8 cellular contexts compared by ENCODE assay signal in the genomic region with DNA sequence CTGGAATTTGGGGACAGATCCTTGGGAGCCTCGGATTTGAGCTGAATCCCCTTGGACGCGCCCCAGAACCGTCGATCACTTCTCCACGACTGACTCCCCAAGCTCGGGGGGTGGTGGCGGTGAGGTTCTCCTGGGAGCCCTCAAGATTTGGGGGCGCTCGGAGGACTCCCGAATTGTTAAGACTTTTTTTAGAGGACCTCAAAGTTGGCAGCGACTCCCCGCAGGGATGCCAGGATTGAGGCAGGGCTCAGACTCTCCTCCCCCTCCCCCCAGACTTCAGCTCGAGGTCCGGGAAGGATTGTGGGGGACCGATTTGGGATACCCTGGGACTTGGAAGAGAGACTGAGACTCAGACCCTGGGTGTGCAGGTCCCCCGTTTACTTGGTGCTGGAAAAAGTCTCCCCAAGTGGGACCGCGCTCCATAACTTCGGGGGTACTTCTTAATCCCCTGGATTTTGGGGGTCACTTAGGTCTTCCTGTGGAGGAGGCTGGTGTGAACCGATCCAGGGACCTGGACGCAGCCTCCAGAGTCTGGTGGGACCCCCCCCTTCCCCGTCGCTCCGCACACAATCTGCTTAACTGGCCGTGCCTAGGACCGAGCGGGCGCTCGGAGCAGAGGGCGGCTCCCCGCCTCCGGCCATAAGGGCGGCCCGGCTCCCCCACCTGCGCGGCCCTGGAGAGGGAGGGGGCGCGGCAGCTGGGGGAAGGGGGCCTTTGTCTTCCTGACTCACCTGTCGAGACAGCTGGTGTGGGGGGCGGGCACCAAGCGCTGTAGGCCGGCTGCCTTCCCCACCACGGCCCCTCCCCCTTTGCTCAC. TPM values are rescaled to one million over a fixed set of nuclear protein-coding genes. Genes with fewer than 3 reads are reported as not detected.
DNase-seq lines count a peak whose midpoint lies in the region; ATAC-seq, FAIRE-seq and TF ChIP-seq lines count a peak whose summit lies in the region.

No MANE protein-coding gene starts in this region.

- TF ChIP-seq CTCF in RWPE2 (IDR thresholded peaks at IDR 0.05; ENCODE audit: poor library complexity, severe bottlenecking) (no peak), brain (conservative IDR thresholded peaks at IDR 0.05) (no peak), kidney (IDR thresholded peaks at IDR 0.05; ENCODE audit: borderline replicate concordance, extremely low read depth, insufficient read depth) (no peak)

- H3K9me3 Mint-ChIP-seq in brain: no peaks in the 10 kb centered on the region

- peak overlapping the region; percentile 64 to 96 for H3K9ac ChIP-seq in kidney (ENCODE audit: low read length in 2 of 2)

- peak overlapping the region; percentile 86 for H3K27ac ChIP-seq in RWPE2 (ENCODE audit: poor library complexity, severe bottlenecking)
- peak overlapping the region; percentile 87 to 90 for H3K27ac ChIP-seq in kidney (ENCODE audit: low read depth in 2 of 2, low read length in 2 of 2)

- peaks cover 16% of the 10 kb centered on the region for H3K27me3 Mint-ChIP-seq in brain

- H3K4me1 Mint-ChIP-seq in brain: peaks cover 16% of the 10 kb centered on the region

- ATAC-seq in RWPE2 (ENCODE audit: low read depth) (peak; percentile 9; the same call in 2 of the 3 replicates), HG03039 (IDR thresholded peaks at IDR 0.05; ENCODE audit: unreplicated experiment) (no peak)

- no peaks in the 10 kb centered on the region for H3K27me3 ChIP-seq in RWPE2 (ENCODE audit: insufficient read depth, poor library complexity, severe bottlenecking)

- H3K4me1 ChIP-seq in RWPE2 (ENCODE audit: insufficient read depth, poor library complexity, severe bottlenecking): peaks cover 7% of the 10 kb centered on the region
- peaks cover 0 to 8% of the 10 kb centered on the region in 2 donors for H3K4me1 ChIP-seq in kidney (ENCODE audit: control insufficient read depth in 1 of 2, insufficient read depth in 1 of 2, low read depth in 1 of 2, low read length in 2 of 2)

- DNase-seq in NCI-H82 (lab: John Stamatoyannopoulos, UW) (peak; percentile 62), NCI-H82 treated with DMSO at 0.1 percent for 48 hours (lab: John Stamatoyannopoulos, UW; ENCODE audit: unreplicated experiment) (no peak), RWPE2 (ENCODE audit: low spot score) (peak; percentile 85), kidney (peak; percentile 89), GDM1 (lab: John Stamatoyannopoulos, UW) (no peak)
- peak; percentile 48 for DNase-seq in stimulated activated CD8-positive, alpha-beta memory T cell treated with anti-CD3 and anti-CD28 coated beads, Interleukin-12 subunit alpha, Interleukin-12 subunit beta, amount 100 ng/mL, for 4 hours (ENCODE audit: low read depth)

- H3K9me3 ChIP-seq in RWPE2 (ENCODE audit: severe bottlenecking) (no peaks in the 10 kb centered on the region), kidney (ENCODE audit: control insufficient read depth in 1 of 2, low read length in 2 of 2) (no peaks in the 10 kb centered on the region)

- H3K36me3 ChIP-seq in RWPE2 (ENCODE audit: low read depth): peaks cover 35% of the 10 kb centered on the region
- H3K36me3 ChIP-seq in kidney (ENCODE audit: control insufficient read depth in 1 of 2, insufficient read depth in 2 of 2, low read length in 2 of 2): no peaks in the 10 kb centered on the region

- intact Hi-C loops in kidney (cut with DNase I): no loop called here

- peak overlapping the region; percentile 83 for H3K4me3 ChIP-seq in RWPE2 (ENCODE audit: severe bottlenecking)
- peak overlapping the region; percentile 80 to 88 for H3K4me3 ChIP-seq in kidney (ENCODE audit: low read length in 2 of 2)

- peak overlapping the region; percentile 85 to 97 (median 88) for H3K4me3 Mint-ChIP-seq in brain

- no peaks in the 10 kb centered on the region for H3K36me3 Mint-ChIP-seq in brain

- FAIRE-seq in kidney (lab: Jason Lieb, UNC): no peak

- H3K27ac Mint-ChIP-seq in brain: peak overlapping the region in 2 of 5 experiments; percentile 13 to 43

RNA-seq across cellular contexts. Expression of gene VASP, which starts 0.8 kb away (rescaled TPM):
- 34.2 TPM for polyA plus RNA-seq in brain (ENCODE audit: insufficient read depth, low read depth, low replicate concordance)
- total RNA-seq in kidney: 105 TPM
- polyA plus RNA-seq in kidney (ENCODE audit: insufficient read depth, low read depth, low replicate concordance): 36.3 TPM

RNA-seq across cellular contexts. Expression of gene PPM1N, which starts 9.8 kb away (rescaled TPM):
- polyA plus RNA-seq in brain (ENCODE audit: insufficient read depth, low read depth, low replicate concordance) (1.8 TPM), kidney (ENCODE audit: insufficient read depth, low read depth, low replicate concordance) (0.69 TPM)
- 2.2 TPM for total RNA-seq in kidney

RNA-seq across cellular contexts. Expression of gene RTN2, which starts 11.2 kb away (rescaled TPM):
- polyA plus RNA-seq in brain (ENCODE audit: insufficient read depth, low read depth, low replicate concordance) (64.4 TPM), kidney (ENCODE audit: insufficient read depth, low read depth, low replicate concordance) (8.2 TPM)
- total RNA-seq in kidney: 7.3 TPM

RNA-seq across cellular contexts. Expression of gene FOSB, which starts 40.3 kb away (rescaled TPM):
- polyA plus RNA-seq in brain (ENCODE audit: insufficient read depth, low read depth, low replicate concordance) (0.92 TPM), kidney (ENCODE audit: insufficient read depth, low read depth, low replicate concordance) (0.73 TPM)
- total RNA-seq in kidney: 0.98 TPM

Comparison
In these comparisons a context has a peak if more than half of its experiments do, and no peak if none do; other contexts are left out.
1. DNase-seq: peak in NCI-H82 (single experiment), RWPE2 (single experiment), kidney (single experiment) and stimulated activated CD8-positive, alpha-beta memory T cell treated with anti-CD3 and anti-CD28 coated beads, Interleukin-12 subunit alpha, Interleukin-12 subunit beta, amount 100 ng/mL, for 4 hours (single experiment); none in NCI-H82 treated with DMSO at 0.1 percent for 48 hours (single experiment) and GDM1 (single experiment).